In the genomic region with DNA sequence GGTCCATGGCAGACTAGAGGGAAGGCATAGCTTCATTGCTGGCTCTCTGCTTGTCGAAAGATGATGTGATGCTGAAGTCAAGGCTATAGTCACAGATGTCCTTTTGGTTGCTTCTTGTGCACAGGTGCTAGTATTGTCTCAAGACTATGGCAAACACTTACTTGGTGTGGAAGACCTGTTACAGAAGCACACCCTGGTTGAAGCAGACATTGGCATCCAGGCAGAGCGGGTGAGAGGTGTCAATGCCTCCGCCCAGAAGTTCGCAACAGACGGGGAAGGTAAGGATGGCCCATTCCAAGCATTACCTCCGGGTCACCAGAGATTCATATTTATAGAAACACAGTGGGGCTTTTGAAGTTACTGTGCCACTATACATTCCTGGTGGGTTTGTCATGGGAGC, we compare ENCODE assay signal across 1 cellular context.
TF ChIP-seq lines count a peak whose summit lies in the region.

No MANE protein-coding gene starts in this region.

TF ChIP-seq in K562, 482 proteins besides CTCF, POLR2A, EP300 and RAD21 (continued from another document):
- TF ChIP-seq, protein P1, sequence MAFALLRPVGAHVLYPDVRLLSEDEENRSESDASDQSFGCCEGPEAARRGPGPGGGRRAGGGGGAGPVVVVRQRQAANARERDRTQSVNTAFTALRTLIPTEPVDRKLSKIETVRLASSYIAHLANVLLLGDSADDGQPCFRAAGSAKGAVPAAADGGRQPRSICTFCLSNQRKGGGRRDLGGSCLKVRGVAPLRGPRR (CRISPR knock-in tag; IDR thresholded peaks at IDR 0.05) = no peak
- no peak for TF ChIP-seq RBM15 (IDR thresholded peaks at IDR 0.05; ENCODE audit: insufficient read depth, low read length)
- no peak for TF ChIP-seq ZKSCAN1 (IDR thresholded peaks at IDR 0.05; ENCODE audit: low read depth, low read length)
TF ChIP-seq in K562: peak in this region for 0.
